Comparison of ENCODE assay signal across 1 cellular context in genomic region chr6:168895102-168895812, GRCh38.
A peak's percentile ranks its signal among the peaks of the same experiment; 100 is the strongest.
TF ChIP-seq lines count a peak whose summit lies in the region.

No MANE protein-coding gene starts in this region.

TF ChIP-seq in HCT116, 20 proteins besides CTCF, POLR2A, EP300 and RAD21 (continued from another document):
- TF ChIP-seq REST (IDR thresholded peaks at IDR 0.05; ENCODE audit: low read depth) (no peak), TCF7L2 (IDR thresholded peaks at IDR 0.05; ENCODE audit: borderline replicate concordance, extremely low read depth, insufficient read depth, insufficient read length) (no peak), POLR2AphosphoS5 (IDR thresholded peaks at IDR 0.05; ENCODE audit: low read depth, low read length) (0 out of 2 replicates have a peak, but pooled peaks have one; percentile 35), CEBPB (IDR thresholded peaks at IDR 0.05; ENCODE audit: low read depth) (no peak), JUND (IDR thresholded peaks at IDR 0.05) (no peak)
